In the genomic region with DNA sequence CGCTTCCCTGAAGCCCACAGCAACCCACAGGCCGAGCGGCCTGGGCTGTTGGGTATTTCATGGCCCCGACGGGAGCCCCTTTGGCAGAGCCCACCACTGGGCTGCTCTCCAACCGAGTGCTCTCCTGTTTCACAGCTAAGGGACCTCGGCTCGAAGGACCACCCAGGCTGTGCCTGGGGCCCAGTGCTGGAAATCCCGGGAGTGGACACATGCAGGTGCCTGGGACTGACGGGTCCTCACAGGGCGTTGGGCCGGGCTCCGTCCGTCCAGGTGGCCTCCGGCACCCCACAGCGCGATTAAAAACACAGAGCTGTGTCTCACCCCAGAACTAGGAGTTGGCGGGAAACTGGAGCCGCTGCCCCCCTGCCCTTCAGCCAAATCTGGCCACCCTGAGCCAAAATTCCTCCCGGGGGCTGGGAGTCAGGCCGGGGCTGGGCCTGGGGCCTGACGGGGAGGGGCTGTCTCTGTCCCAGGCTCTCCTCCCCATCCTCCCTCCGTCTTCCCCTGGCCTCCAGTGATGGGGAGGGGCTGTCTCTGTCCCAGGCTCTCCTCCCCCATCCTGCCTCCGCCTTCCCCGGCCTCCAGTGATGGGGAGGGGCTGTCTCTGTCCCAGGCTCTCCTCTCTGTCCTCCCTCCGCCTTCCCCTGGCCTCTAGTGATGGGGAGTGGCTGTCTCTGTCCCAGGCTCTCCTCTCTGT, we compare ENCODE assay signal across 24 cellular contexts. TPM values are rescaled to one million over a fixed set of nuclear protein-coding genes. Genes with fewer than 3 reads are reported as not detected.
DNase-seq lines count a peak whose midpoint lies in the region; ATAC-seq and TF ChIP-seq lines count a peak whose summit lies in the region.
"Had no signal": no experiment of that assay in that cellular context is flagged by ENCODE, and none has a peak within 500 bp of the region (broad histone marks: within the 10 kb centered on the region; RNA-seq: fewer than 3 reads in every experiment).

No MANE protein-coding gene starts in this region.

- H3K4me1 ChIP-seq in GM23338 (ENCODE audit: insufficient read depth) (no peaks in the 10 kb centered on the region), RWPE2 (ENCODE audit: insufficient read depth, poor library complexity, severe bottlenecking) (peaks cover 10% of the 10 kb centered on the region), left ventricle myocardium inferior (peaks cover 38% of the 10 kb centered on the region), osteoblast (ENCODE audit: insufficient read depth, low read length) (peaks cover 8% of the 10 kb centered on the region), esophagus squamous epithelium (peaks cover 10 to 50% (median 26%) of the 10 kb centered on the region in 3 donors), Karpas-422 (ENCODE audit: low read length) (no peaks in the 10 kb centered on the region)

- peaks cover 16% of the 10 kb centered on the region for H3K27me3 Mint-ChIP-seq in GM23338 (ENCODE audit: insufficient read depth, low read depth, poor library complexity)

- TF ChIP-seq CTCF in GM23338 (conservative IDR thresholded peaks at IDR 0.05; ENCODE audit: low read depth in 2 of 2): no peak
- TF ChIP-seq CTCF in RWPE2 (IDR thresholded peaks at IDR 0.05; ENCODE audit: poor library complexity, severe bottlenecking): no peak
- TF ChIP-seq CTCF in left ventricle myocardium inferior (IDR thresholded peaks at IDR 0.05; ENCODE audit: borderline replicate concordance): no peak
- no peak for TF ChIP-seq CTCF in osteoblast (IDR thresholded peaks at IDR 0.05; ENCODE audit: extremely low read depth, low read depth, low read length)
- TF ChIP-seq CTCF in esophagus squamous epithelium (IDR thresholded peaks at IDR 0.05): no peak

- H3K36me3 ChIP-seq in GM23338 (ENCODE audit: insufficient read depth) (no peaks in the 10 kb centered on the region), RWPE2 (ENCODE audit: low read depth) (no peaks in the 10 kb centered on the region), left ventricle myocardium inferior (no peaks in the 10 kb centered on the region), osteoblast (ENCODE audit: insufficient read depth, low read length) (no peaks in the 10 kb centered on the region), esophagus squamous epithelium (no peaks in the 10 kb centered on the region), Karpas-422 (ENCODE audit: insufficient read depth, low read length) (no peaks in the 10 kb centered on the region)
- H3K36me3 ChIP-seq: BE2C, ovary, sigmoid colon, upper lobe of right lung had no signal

- H3K9ac ChIP-seq in Karpas-422 (ENCODE audit: low read length): no peak overlapping the region

- no peak for TF ChIP-seq POLR2A in esophagus squamous epithelium (IDR thresholded peaks at IDR 0.05)

- H2AFZ ChIP-seq in GM23338 (no peak overlapping the region), osteoblast (ENCODE audit: low read length) (no peak overlapping the region), Karpas-422 (ENCODE audit: low read length) (no peak overlapping the region)

- H3K9me3 ChIP-seq in RWPE2 (ENCODE audit: severe bottlenecking) (no peaks in the 10 kb centered on the region), left ventricle myocardium inferior (replicated peaks) (no peaks in the 10 kb centered on the region), osteoblast (ENCODE audit: low read depth, low read length) (no peaks in the 10 kb centered on the region), esophagus squamous epithelium (no peaks in the 10 kb centered on the region), Karpas-422 (ENCODE audit: low read length) (no peaks in the 10 kb centered on the region)
- H3K9me3 ChIP-seq: BE2C, ovary, sigmoid colon, upper lobe of right lung had no signal

- H3K27ac ChIP-seq in GM23338 (ENCODE audit: low read depth) (no peak overlapping the region), RWPE2 (ENCODE audit: poor library complexity, severe bottlenecking) (no peak overlapping the region), left ventricle myocardium inferior (replicated peaks) (peak overlapping the region; percentile 77), osteoblast (ENCODE audit: low read depth, low read length) (no peak overlapping the region), esophagus squamous epithelium (peak overlapping the region in 2 of 4 donors; percentile 9 to 29), Karpas-422 (ENCODE audit: low read length) (no peak overlapping the region)
- H3K27ac ChIP-seq: ovary, upper lobe of right lung had no signal

- ATAC-seq in GM23338: peak; percentile 14
- no peak for ATAC-seq in RWPE2 (ENCODE audit: low read depth)
- ATAC-seq: stimulated activated memory B cell treated with anti-CD40 and anti-IgM and Interleukin-4, amounts not matched to agents 10 μg/mL and 1 μg/mL and 100 μg/mL, for 72 hours had no signal

- H4K20me1 ChIP-seq in GM23338 (replicated peaks; ENCODE audit: insufficient read depth) (no peaks in the 10 kb centered on the region), osteoblast (ENCODE audit: insufficient read depth, low read length) (no peaks in the 10 kb centered on the region), Karpas-422 (ENCODE audit: insufficient read depth, low read depth, low read length) (no peaks in the 10 kb centered on the region; the same call in 1 of the 2 replicates)

- DNase-seq in GM23338 (ENCODE audit: low spot score) (no peak), RWPE2 (ENCODE audit: low spot score) (peak; percentile 61), left ventricle myocardium inferior (peak; percentile 33), osteoblast (ENCODE audit: insufficient read length, low spot score, missing footprints) (peak; percentile 82), SIG-M5 (lab: John Stamatoyannopoulos, UW) (no peak), esophagus squamous epithelium (lab: John Stamatoyannopoulos, UW) (no peak), Karpas-422 (no peak), nucleus accumbens (lab: John Stamatoyannopoulos, UW) (no peak)
- DNase-seq: activated CD4-positive, alpha-beta memory T cell treated with anti-CD3 and anti-CD28 coated beads for 36 hours; activated CD8-positive, alpha-beta memory T cell treated with anti-CD3 and anti-CD28 coated beads, Interleukin-2, amount 50 U/mL, for 4 hours; activated naive CD4-positive, alpha-beta T cell treated with anti-CD3 and anti-CD28 coated beads, Interleukin-2, amount 50 U/mL, for 16 hours; BE2C; left colon; NCI-H146; NCI-H2107; NCI-H82; SHP77; sigmoid colon; stimulated activated CD4-positive, alpha-beta T cell treated with anti-CD3 and anti-CD28 coated beads, Interleukin-4, amount 100 ng/mL, for 4 hours; upper lobe of right lung had no signal

- no peaks in the 10 kb centered on the region for H3K36me3 Mint-ChIP-seq in GM23338 (ENCODE audit: low read depth)
- H3K36me3 Mint-ChIP-seq: activated CD4-positive, alpha-beta memory T cell treated with anti-CD3 and anti-CD28 coated beads for 36 hours; stimulated activated memory B cell treated with anti-CD40 and anti-IgM and Interleukin-4, amounts not matched to agents 10 μg/mL and 1 μg/mL and 100 μg/mL, for 72 hours had no signal

- H3K79me2 ChIP-seq in GM23338 (replicated peaks; ENCODE audit: insufficient read depth) (no peaks in the 10 kb centered on the region), osteoblast (ENCODE audit: insufficient read depth, low read length) (no peaks in the 10 kb centered on the region), Karpas-422 (ENCODE audit: low read length) (no peaks in the 10 kb centered on the region)

- H3K9me2 ChIP-seq in GM23338 (ENCODE audit: insufficient read depth): no peaks in the 10 kb centered on the region
- H3K9me2 ChIP-seq in Karpas-422 (replicated peaks; ENCODE audit: insufficient read depth, low read length): no peaks in the 10 kb centered on the region

- no peak overlapping the region for H3K4me3 Mint-ChIP-seq in GM23338
- H3K4me3 Mint-ChIP-seq: activated CD4-positive, alpha-beta memory T cell treated with anti-CD3 and anti-CD28 coated beads for 36 hours; stimulated activated memory B cell treated with anti-CD40 and anti-IgM and Interleukin-4, amounts not matched to agents 10 μg/mL and 1 μg/mL and 100 μg/mL, for 72 hours had no signal

- H3K4me3 ChIP-seq in GM23338: no peak overlapping the region
- H3K4me3 ChIP-seq in RWPE2 (ENCODE audit: severe bottlenecking): no peak overlapping the region
- H3K4me3 ChIP-seq in left ventricle myocardium inferior: no peak overlapping the region
- H3K4me3 ChIP-seq in osteoblast (ENCODE audit: insufficient read depth, low read length): no peak overlapping the region
- H3K4me3 ChIP-seq in esophagus squamous epithelium: no peak overlapping the region
- no peak overlapping the region for H3K4me3 ChIP-seq in Karpas-422 (ENCODE audit: low read length)
- H3K4me3 ChIP-seq: ovary, sigmoid colon, upper lobe of right lung had no signal

- H3K27me3 ChIP-seq in GM23338 (ENCODE audit: insufficient read depth) (no peaks in the 10 kb centered on the region), RWPE2 (ENCODE audit: insufficient read depth, poor library complexity, severe bottlenecking) (no peaks in the 10 kb centered on the region), left ventricle myocardium inferior (ENCODE audit: low read depth) (peaks cover 47% of the 10 kb centered on the region), osteoblast (ENCODE audit: insufficient read depth, low read length) (peaks cover 37% of the 10 kb centered on the region), esophagus squamous epithelium (peaks cover 0 to 78% (median 5%) of the 10 kb centered on the region in 4 donors), Karpas-422 (ENCODE audit: low read length) (no peaks in the 10 kb centered on the region)
- H3K27me3 ChIP-seq: BE2C, ovary had no signal

- H3K27ac Mint-ChIP-seq in GM23338: no peak overlapping the region
- H3K27ac Mint-ChIP-seq: activated CD4-positive, alpha-beta memory T cell treated with anti-CD3 and anti-CD28 coated beads for 36 hours; stimulated activated memory B cell treated with anti-CD40 and anti-IgM and Interleukin-4, amounts not matched to agents 10 μg/mL and 1 μg/mL and 100 μg/mL, for 72 hours had no signal

- H3K9me3 Mint-ChIP-seq in GM23338: no peaks in the 10 kb centered on the region; the same call in 2 of the 3 replicates
- H3K9me3 Mint-ChIP-seq: activated CD4-positive, alpha-beta memory T cell treated with anti-CD3 and anti-CD28 coated beads for 36 hours; stimulated activated memory B cell treated with anti-CD40 and anti-IgM and Interleukin-4, amounts not matched to agents 10 μg/mL and 1 μg/mL and 100 μg/mL, for 72 hours had no signal

- H3K4me2 ChIP-seq in GM23338: no peak overlapping the region
- H3K4me2 ChIP-seq in osteoblast (ENCODE audit: insufficient read depth, low read length): no peak overlapping the region
- H3K4me2 ChIP-seq in Karpas-422 (ENCODE audit: low read depth, low read length, poor library complexity, severe bottlenecking): no peak overlapping the region

- H3F3A ChIP-seq in GM23338 (replicated peaks; ENCODE audit: low read depth): no peaks in the 10 kb centered on the region

- H3K4me1 Mint-ChIP-seq in GM23338: peaks cover 6% of the 10 kb centered on the region

- WGBS in esophagus squamous epithelium, 2 donors: 8 to 20% methylated on average over 1 to 7 of the region's 26 CpGs

- intact Hi-C loops in left ventricle myocardium inferior (cut with micrococcal nuclease): no loop called here
- intact Hi-C loops in esophagus squamous epithelium (cut with DNase I): no loop called here

RNA-seq across cellular contexts. Expression of a gene that starts 14.1 kb away (rescaled TPM):
- 0.49 and 0.82 TPM in 2 replicates for total RNA-seq in GM23338 (2014; rRNA removed; shearing (Covaris generic))
- polyA plus RNA-seq in GM23338 (2016; fragmentation: Nextera tagmentation; extraction: Ambion mirVana): not detected in 2 replicates
- total RNA-seq in left ventricle myocardium inferior (1.4 TPM), osteoblast (not detected in 2 replicates), esophagus squamous epithelium (not detected)
- not detected in 2 replicates for total RNA-seq in Karpas-422 (2014; rRNA removed; shearing (Covaris generic); ENCODE audit: low replicate concordance)
- total RNA-seq: activated CD4-positive, alpha-beta memory T cell treated with anti-CD3 and anti-CD28 coated beads for 36 hours; frontal cortex; left colon; ovary; sigmoid colon; upper lobe of right lung had no signal
- polyA plus RNA-seq: ovary, sigmoid colon had no signal

RNA-seq across cellular contexts. Expression of a gene that starts 26.7 kb away (rescaled TPM):
- total RNA-seq in GM23338 (2014; rRNA removed; shearing (Covaris generic)): 0.66 and 1.1 TPM in 2 replicates
- polyA plus RNA-seq in GM23338 (2016; fragmentation: Nextera tagmentation; extraction: Ambion mirVana): 0.10 and 0.23 TPM in 2 replicates
- not detected for total RNA-seq in left ventricle myocardium inferior
- total RNA-seq in osteoblast: under 0.01 and 0.29 TPM in 2 replicates
- not detected for total RNA-seq in esophagus squamous epithelium
- 0.34 and 2.3 TPM in 2 replicates for total RNA-seq in Karpas-422 (2014; rRNA removed; shearing (Covaris generic); ENCODE audit: low replicate concordance)
- total RNA-seq: activated CD4-positive, alpha-beta memory T cell treated with anti-CD3 and anti-CD28 coated beads for 36 hours; frontal cortex; left colon; ovary; sigmoid colon; upper lobe of right lung had no signal
- polyA plus RNA-seq: ovary had no signal

RNA-seq across cellular contexts. Expression of a gene that starts 32.4 kb away (rescaled TPM):
- 23.1 and 31.1 TPM in 2 replicates for total RNA-seq in GM23338 (2014; rRNA removed; shearing (Covaris generic))
- polyA plus RNA-seq in GM23338 (2016; fragmentation: Nextera tagmentation; extraction: Ambion mirVana): 11.0 and 11.9 TPM in 2 replicates
- total RNA-seq in left ventricle myocardium inferior (14.1 TPM), osteoblast (13.0 and 20.3 TPM in 2 replicates), esophagus squamous epithelium (10 to 100 TPM; 10.6 to 42.0 (median 12.9) TPM)
- 21.7 and 55.7 TPM in 2 replicates for total RNA-seq in Karpas-422 (2014; rRNA removed; shearing (Covaris generic); ENCODE audit: low replicate concordance)

RNA-seq across cellular contexts. Expression of a gene that starts 32.7 kb away (rescaled TPM):
- total RNA-seq in GM23338 (2014; rRNA removed; shearing (Covaris generic)): 24.6 and 30.8 TPM in 2 replicates
- 9.6 and 10.6 TPM in 2 replicates for polyA plus RNA-seq in GM23338 (2016; fragmentation: Nextera tagmentation; extraction: Ambion mirVana)
- 28.0 TPM for total RNA-seq in left ventricle myocardium inferior
- total RNA-seq in osteoblast: 25.3 and 27.4 TPM in 2 replicates
- total RNA-seq in esophagus squamous epithelium: 10 to 100 TPM; 11.9 to 26.7 (median 19.4) TPM
- total RNA-seq in Karpas-422 (2014; rRNA removed; shearing (Covaris generic); ENCODE audit: low replicate concordance): 14.8 and 17.9 TPM in 2 replicates

RNA-seq across cellular contexts. Expression of a gene that starts 52.1 kb away (rescaled TPM):
- total RNA-seq in GM23338 (2014; rRNA removed; shearing (Covaris generic)): 0.16 and 1.3 TPM in 2 replicates
- 0.21 TPM in 1 of 2 replicates, not detected in the other for polyA plus RNA-seq in GM23338 (2016; fragmentation: Nextera tagmentation; extraction: Ambion mirVana)
- total RNA-seq in left ventricle myocardium inferior: 3.9 TPM
- 5.8 and 11.5 TPM in 2 replicates for total RNA-seq in osteoblast
- 10 to 100 TPM in 1 of 4 donors, 1 to 10 TPM in 3; 4.3 to 19.5 (median 6.5) TPM for total RNA-seq in esophagus squamous epithelium
- 0.72 TPM in 1 of 2 replicates, not detected in the other for total RNA-seq in Karpas-422 (2014; rRNA removed; shearing (Covaris generic); ENCODE audit: low replicate concordance)
- total RNA-seq: OCI-LY7 had no signal

Comparison
In these comparisons a context has a peak if more than half of its experiments do, and no peak if none do; other contexts are left out.
1. DNase-seq: peak in RWPE2 (single experiment), left ventricle myocardium inferior (single experiment) and osteoblast (single experiment); none in GM23338 (single experiment), SIG-M5 (single experiment), esophagus squamous epithelium (single experiment), Karpas-422 (single experiment) and nucleus accumbens (0 of 56).